In genomic region chr7:65430344-65431186, GRCh38 we compare ENCODE assay signal across 23 cellular contexts. TPM values are rescaled to one million over a fixed set of nuclear protein-coding genes. Genes with fewer than 3 reads are reported as not detected.
A peak's percentile ranks its signal among the peaks of the same experiment; 100 is the strongest.
DNase-seq lines count a peak whose midpoint lies in the region; ATAC-seq, FAIRE-seq and TF ChIP-seq lines count a peak whose summit lies in the region.
"Had no signal": no experiment of that assay in that cellular context is flagged by ENCODE, and none has a peak within 500 bp of the region (broad histone marks: within the 10 kb centered on the region; RNA-seq: fewer than 3 reads in every experiment).

No MANE protein-coding gene starts in this region.

- POLR2A ChIA-PET in GM12878 (lab: Charles Lee) = no interaction called here

- in situ Hi-C loops in GM12878 (cut with MboI) = no loop called here

- H2BK5ac ChIP-seq in mesendoderm (ENCODE audit: low read length) = no peak overlapping the region

- intact Hi-C loops in GM12878 (cut with micrococcal nuclease; ENCODE audit: unreplicated experiment) = no loop called here

- no peak for TF ChIP-seq CTCF in GM12878 (IDR thresholded peaks at IDR 0.05 in 2 of 3, conservative IDR thresholded peaks at IDR 0.05 in 1 of 3; ENCODE audit: control insufficient read depth in 2 of 3, extremely low read depth in 1 of 3, insufficient read depth in 1 of 3, low read depth in 3 of 3, low read length in 3 of 3)

- SMC1A ChIA-PET in GM12878 (lab: Charles Lee; ENCODE audit: uncharacterized antibody, unreplicated experiment) = no interaction called here

- H2AK5ac ChIP-seq in mesendoderm (ENCODE audit: low read length) = no peak overlapping the region

- H3K4me1 ChIP-seq in HUES64 (ENCODE audit: insufficient read depth, low read length) (no peaks in the 10 kb centered on the region), GM12878 (ENCODE audit: control insufficient read depth, insufficient read depth, low read length) (no peaks in the 10 kb centered on the region), mesendoderm (ENCODE audit: control insufficient read depth, low read depth, low read length) (no peaks in the 10 kb centered on the region)

- H3K79me2 ChIP-seq in GM12878 (ENCODE audit: control insufficient read depth, insufficient read depth, low read length) (no peaks in the 10 kb centered on the region), mesendoderm (ENCODE audit: control insufficient read depth, insufficient read depth, low read length) (no peaks in the 10 kb centered on the region)

- H3K9ac ChIP-seq in HUES64 (ENCODE audit: low read depth, low read length) (no peak overlapping the region), GM12878 (ENCODE audit: control insufficient read depth, insufficient read depth, low read length) (no peak overlapping the region), mesendoderm (ENCODE audit: low read length) (no peak overlapping the region)
- H3K9ac ChIP-seq: SK-N-SH had no signal

- no peak overlapping the region for H3K18ac ChIP-seq in mesendoderm (ENCODE audit: low read length)

- 92% methylated on average over 26 of the region's 26 CpGs for WGBS in HUES64
- 62% methylated on average over 26 of the region's 26 CpGs for WGBS in GM12878 (ENCODE audit: insufficient coverage, insufficient replicate concordance, low lambda C conversion rate, missing lambda C conversion rate)
- WGBS in mesendoderm (ENCODE audit: extremely low coverage, insufficient coverage, low lambda C conversion rate) = no CpG with 5 or more reads among the region's 26 CpGs

- H4K5ac ChIP-seq in mesendoderm (ENCODE audit: low read length) = no peak overlapping the region

- DNase-seq in GM12891 (ENCODE audit: insufficient read length, low spot score) = no peak
- no peak for DNase-seq in GM12878 (ENCODE audit: low read depth, low spot score)
- no peak for DNase-seq in mesendoderm
- no peak for DNase-seq in left lobe of liver (ENCODE audit: low spot score)
- DNase-seq: CD4-positive, CD25-positive, alpha-beta regulatory T cell; COR-L47; DMS79; MG63; NCI-H1048; NCI-H1436; NCI-H187 treated with DMSO at 0.1 percent for 48 hours; NCI-H2227 treated with DMSO at 0.1 percent for 48 hours; NCI-H510A; PC-9; RPMI8226; SHP77 treated with DMSO at 0.1 percent for 48 hours; SK-N-SH had no signal

- H3K79me1 ChIP-seq in mesendoderm (ENCODE audit: low read length) = no peaks in the 10 kb centered on the region

- no peak overlapping the region for H3K4me2 ChIP-seq in GM12878 (ENCODE audit: control insufficient read depth, insufficient read depth)
- H3K4me2 ChIP-seq in mesendoderm (ENCODE audit: low read length) = no peak overlapping the region
- H3K4me2 ChIP-seq: PC-9, SK-N-SH had no signal

- H3K9me3 ChIP-seq in HUES64 (ENCODE audit: insufficient read depth, low read depth, low read length) (peaks cover 48% of the 10 kb centered on the region), GM12878 (replicated peaks; ENCODE audit: control insufficient read depth, insufficient read depth, low read length) (peaks cover 3% of the 10 kb centered on the region; the same call in 2 of the 3 replicates)
- H3K9me3 ChIP-seq: SK-N-SH had no signal

- H3K56ac ChIP-seq in mesendoderm (ENCODE audit: low read length) = no peak overlapping the region

- no peaks in the 10 kb centered on the region for H4K20me1 ChIP-seq in GM12878 (ENCODE audit: control insufficient read depth, insufficient read depth)

- no peak overlapping the region for H3K23ac ChIP-seq in mesendoderm (ENCODE audit: low read length)

- no peak overlapping the region for H2AFZ ChIP-seq in GM12878 (ENCODE audit: control insufficient read depth, low read depth, low read length)
- H2AFZ ChIP-seq: PC-9 had no signal

- H3K36me3 ChIP-seq in HUES64 (ENCODE audit: insufficient read depth, low read length) (no peaks in the 10 kb centered on the region), GM12878 (ENCODE audit: control insufficient read depth in 2 of 2, insufficient read depth in 2 of 2, low read length in 1 of 2) (no peaks in the 10 kb centered on the region), mesendoderm (ENCODE audit: control insufficient read depth, insufficient read depth, low read length) (no peaks in the 10 kb centered on the region)
- H3K36me3 ChIP-seq: MG63 had no signal

- H3K27me3 ChIP-seq in HUES64 (ENCODE audit: insufficient read depth, low read length) = no peaks in the 10 kb centered on the region
- H3K27me3 ChIP-seq in GM12878 (replicated peaks in 1 of 2; ENCODE audit: control insufficient read depth in 2 of 2, insufficient read depth in 2 of 2, low read length in 1 of 2) = no peaks in the 10 kb centered on the region
- H3K27me3 ChIP-seq in mesendoderm (ENCODE audit: insufficient read depth, low read length, poor library complexity) = no peaks in the 10 kb centered on the region
- H3K27me3 ChIP-seq: MG63 had no signal

- FAIRE-seq in GM12891 (lab: Jason Lieb, UNC) (peak; percentile 85), GM12878 (lab: Jason Lieb, UNC) (no peak)
- FAIRE-seq: H54 had no signal

- H3K27ac ChIP-seq in HUES64 (ENCODE audit: low read depth, low read length) = no peak overlapping the region
- H3K27ac ChIP-seq in GM12878 (ENCODE audit: control insufficient read depth, insufficient read depth) = no peak overlapping the region
- no peak overlapping the region for H3K27ac ChIP-seq in mesendoderm (ENCODE audit: low read depth, low read length)
- H3K27ac ChIP-seq: HL-60, PC-9 had no signal

- H2BK120ac ChIP-seq in mesendoderm (ENCODE audit: low read depth, low read length) = no peak overlapping the region

- no TSS peak for BruUV-seq in GM12878 (replicated peaks; lab: Mats Ljungman, UMichigan)

- TF ChIP-seq POLR2A in GM12891 (IDR thresholded peaks at IDR 0.05; ENCODE audit: low read depth, low read length) (no peak), GM12878 (IDR thresholded peaks at IDR 0.05; ENCODE audit: low read depth, low read length) (no peak)

- H2BK15ac ChIP-seq in mesendoderm (replicated peaks; ENCODE audit: low read depth) = no peak overlapping the region

- ATAC-seq in GM12878 (no peak), HG03457 (IDR thresholded peaks at IDR 0.05; ENCODE audit: unreplicated experiment) (no peak), left lobe of liver (no peak), GM21447 (IDR thresholded peaks at IDR 0.05; ENCODE audit: unreplicated experiment) (no peak), HG02870 (IDR thresholded peaks at IDR 0.05; ENCODE audit: unreplicated experiment) (no peak)

- H3K4ac ChIP-seq in mesendoderm (ENCODE audit: low read depth, low read length) = no peak overlapping the region

- H4K8ac ChIP-seq in mesendoderm (ENCODE audit: low read depth, low read length) = no peak overlapping the region

- RAD21 ChIA-PET in GM12878 (lab: Charles Lee; ENCODE audit: unreplicated experiment) = no interaction called here

- H3K4me3 ChIP-seq in HUES64 (ENCODE audit: low read length) = 0 out of 2 replicates have a peak overlapping the region, but pooled peaks have one; percentile 10
- H3K4me3 ChIP-seq in GM12878 = no peak overlapping the region
- peak overlapping the region; percentile 12 for H3K4me3 ChIP-seq in mesendoderm (ENCODE audit: low read length)
- H3K4me3 ChIP-seq: MG63, PC-9 had no signal

- no peak for TF ChIP-seq RAD21 in GM12878 (IDR thresholded peaks at IDR 0.05; ENCODE audit: insufficient read depth, low read depth, low read length)

- CTCF ChIA-PET in GM12878 (lab: Yijun Ruan, JAX) = no interaction called here

- no peak for TF ChIP-seq EP300 in GM12878 (IDR thresholded peaks at IDR 0.05; ENCODE audit: borderline replicate concordance in 1 of 2, control insufficient read depth in 1 of 2, low read depth in 2 of 2, low read length in 2 of 2)

TF ChIP-seq in GM12891, 5 proteins besides CTCF, POLR2A, EP300 and RAD21:
- TF ChIP-seq POLR2AphosphoS5 (IDR thresholded peaks at IDR 0.05; ENCODE audit: low read depth, low read length) (no peak), SPI1 (IDR thresholded peaks at IDR 0.05; ENCODE audit: low read depth, low read length) (no peak), TAF1 (IDR thresholded peaks at IDR 0.05; ENCODE audit: low read depth, low read length) (no peak), POU2F2 (IDR thresholded peaks at IDR 0.05; ENCODE audit: low read depth, low read length) (no peak)

TF ChIP-seq in GM12878, 131 proteins besides CTCF, POLR2A, EP300 and RAD21 (continues in another document):
- TF ChIP-seq, protein P1, sequence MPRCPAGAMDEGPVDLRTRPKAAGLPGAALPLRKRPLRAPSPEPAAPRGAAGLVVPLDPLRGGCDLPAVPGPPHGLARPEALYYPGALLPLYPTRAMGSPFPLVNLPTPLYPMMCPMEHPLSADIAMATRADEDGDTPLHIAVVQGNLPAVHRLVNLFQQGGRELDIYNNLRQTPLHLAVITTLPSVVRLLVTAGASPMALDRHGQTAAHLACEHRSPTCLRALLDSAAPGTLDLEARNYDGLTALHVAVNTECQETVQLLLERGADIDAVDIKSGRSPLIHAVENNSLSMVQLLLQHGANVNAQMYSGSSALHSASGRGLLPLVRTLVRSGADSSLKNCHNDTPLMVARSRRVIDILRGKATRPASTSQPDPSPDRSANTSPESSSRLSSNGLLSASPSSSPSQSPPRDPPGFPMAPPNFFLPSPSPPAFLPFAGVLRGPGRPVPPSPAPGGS (IDR thresholded peaks at IDR 0.05; ENCODE audit: borderline replicate concordance, insufficient read depth, low read depth, low read length, poor library complexity, severe bottlenecking) = peak; percentile 86
- TF ChIP-seq BHLHE40 (IDR thresholded peaks at IDR 0.05; ENCODE audit: borderline replicate concordance in 1 of 2, low read depth in 2 of 2, low read length in 1 of 2) = peak in 1 of 2 experiments; percentile 4; a peak in 1 of 4 replicates

RNA-seq across cellular contexts. Expression of gene ZNF92, which starts 56.9 kb away (rescaled TPM):
- 7.5 TPM for polyA plus RNA-seq in GM12891 (2012; ENCODE audit: low read depth, missing spikeins)
- 24.5 TPM for polyA plus RNA-seq in HUES64 (2013, experiment 1 of 2)
- polyA plus RNA-seq in HUES64 (2013, experiment 2 of 2) = 26.8 TPM
- 31.6 and 36.1 TPM in 2 replicates for total RNA-seq in GM12878 (2013; cell fraction: nucleolus; rRNA removed)
- 14.7 and 17.7 TPM in 2 replicates for total RNA-seq in GM12878 (2014; rRNA removed)
- total RNA-seq in GM12878 (2014; rRNA removed; fragmentation: Illumina TruSeq; extraction: Trizol) = 26.9 and 27.6 TPM in 2 replicates
- 13.4 and 13.8 TPM in 2 replicates for total RNA-seq in GM12878 (2021)
- 5.4 TPM for polyA plus RNA-seq in GM12878 (2011; ENCODE audit: low read depth)
- polyA plus RNA-seq in GM12878 (2011; rRNA removed) = 13.2 and 26.7 TPM in 2 replicates
- 2.9 and 3.5 TPM in 2 replicates for polyA plus RNA-seq in GM12878 (2011; cell fraction: cytosol; rRNA removed)
- polyA plus RNA-seq in GM12878 (2011; cell fraction: nucleus; rRNA removed) = 10.6 and 12.4 TPM in 2 replicates
- 9.3 and 11.5 TPM in 2 replicates for polyA plus RNA-seq in GM12878 (2012)
- polyA plus RNA-seq in GM12878 (2014; fragmentation: Illumina TruSeq; extraction: Trizol) = 17.3 and 22.5 TPM in 2 replicates
- polyA plus RNA-seq in GM12878 (2014; fragmentation: Nextera tagmentation; extraction: Ambion mirVana) = 1 to 10 TPM; 6.7 to 7.2 TPM
- 7.8 and 8.4 TPM in 2 replicates for polyA plus RNA-seq in GM12878 (2014; rRNA removed)
- 10 to 100 TPM; 17.7 to 19.4 TPM for polyA plus RNA-seq in GM12878 (2016; fragmentation: Nextera tagmentation; extraction: Ambion mirVana)
- 8.6 and 9.8 TPM in 2 replicates for polyA minus RNA-seq in GM12878 (2011; rRNA and poly(A)+ RNA removed)
- polyA minus RNA-seq in GM12878 (2011; cell fraction: cytosol; rRNA and poly(A)+ RNA removed) = 5.6 and 7.2 TPM in 2 replicates
- 8.6 and 9.6 TPM in 2 replicates for polyA minus RNA-seq in GM12878 (2011; cell fraction: nucleus; rRNA and poly(A)+ RNA removed)
- polyA plus RNA-seq in mesendoderm (2013, experiment 1 of 2) = 25.6 TPM
- polyA plus RNA-seq in mesendoderm (2013, experiment 2 of 2) = 25.1 TPM
- total RNA-seq in left lobe of liver = 1.9 TPM
